Comparison of ENCODE assay signal across 1 cellular context in the genomic region with DNA sequence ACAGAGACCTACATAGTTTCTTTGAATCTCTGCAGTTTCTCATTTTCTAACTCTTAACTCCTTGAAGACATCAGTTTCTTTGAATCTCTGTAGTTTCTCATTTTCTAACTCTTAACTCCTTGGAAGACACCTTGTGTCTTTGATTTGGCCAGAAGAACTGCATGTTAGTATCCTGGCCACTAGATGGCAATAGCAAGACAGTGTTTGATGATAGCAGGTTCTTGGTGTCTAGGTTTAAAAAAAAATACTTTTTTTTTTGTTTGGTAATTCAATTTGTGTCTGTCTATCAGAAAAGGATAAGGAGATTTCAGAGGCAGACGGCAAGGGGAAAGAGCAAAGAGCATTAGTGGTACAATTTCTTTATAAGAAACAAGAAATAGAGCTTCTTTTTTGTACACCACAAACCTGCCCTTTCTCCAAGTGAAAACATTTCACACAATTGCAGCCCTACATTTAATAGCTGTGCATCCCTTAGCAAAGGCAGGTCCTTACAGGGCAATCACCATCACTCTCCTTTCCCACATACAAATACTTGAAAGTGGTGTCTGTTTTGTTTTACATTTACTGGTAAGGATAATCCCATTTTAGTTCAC.
TF ChIP-seq lines count a peak whose summit lies in the region.

No MANE protein-coding gene starts in this region.

TF ChIP-seq in HepG2, 621 proteins besides CTCF, POLR2A, EP300 and RAD21:
- TF ChIP-seq, protein P1, sequence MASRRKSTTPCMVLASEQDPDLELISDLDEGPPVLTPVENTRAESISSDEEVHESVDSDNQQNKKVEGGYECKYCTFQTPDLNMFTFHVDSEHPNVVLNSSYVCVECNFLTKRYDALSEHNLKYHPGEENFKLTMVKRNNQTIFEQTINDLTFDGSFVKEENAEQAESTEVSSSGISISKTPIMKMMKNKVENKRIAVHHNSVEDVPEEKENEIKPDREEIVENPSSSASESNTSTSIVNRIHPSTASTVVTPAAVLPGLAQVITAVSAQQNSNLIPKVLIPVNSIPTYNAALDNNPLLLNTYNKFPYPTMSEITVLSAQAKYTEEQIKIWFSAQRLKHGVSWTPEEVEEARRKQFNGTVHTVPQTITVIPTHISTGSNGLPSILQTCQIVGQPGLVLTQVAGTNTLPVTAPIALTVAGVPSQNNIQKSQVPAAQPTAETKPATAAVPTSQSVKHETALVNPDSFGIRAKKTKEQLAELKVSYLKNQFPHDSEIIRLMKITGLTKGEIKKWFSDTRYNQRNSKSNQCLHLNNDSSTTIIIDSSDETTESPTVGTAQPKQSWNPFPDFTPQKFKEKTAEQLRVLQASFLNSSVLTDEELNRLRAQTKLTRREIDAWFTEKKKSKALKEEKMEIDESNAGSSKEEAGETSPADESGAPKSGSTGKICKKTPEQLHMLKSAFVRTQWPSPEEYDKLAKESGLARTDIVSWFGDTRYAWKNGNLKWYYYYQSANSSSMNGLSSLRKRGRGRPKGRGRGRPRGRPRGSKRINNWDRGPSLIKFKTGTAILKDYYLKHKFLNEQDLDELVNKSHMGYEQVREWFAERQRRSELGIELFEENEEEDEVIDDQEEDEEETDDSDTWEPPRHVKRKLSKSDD (CRISPR knock-in tag; IDR thresholded peaks at IDR 0.05; ENCODE audit: low read depth): no peak
- TF ChIP-seq, protein P2, sequence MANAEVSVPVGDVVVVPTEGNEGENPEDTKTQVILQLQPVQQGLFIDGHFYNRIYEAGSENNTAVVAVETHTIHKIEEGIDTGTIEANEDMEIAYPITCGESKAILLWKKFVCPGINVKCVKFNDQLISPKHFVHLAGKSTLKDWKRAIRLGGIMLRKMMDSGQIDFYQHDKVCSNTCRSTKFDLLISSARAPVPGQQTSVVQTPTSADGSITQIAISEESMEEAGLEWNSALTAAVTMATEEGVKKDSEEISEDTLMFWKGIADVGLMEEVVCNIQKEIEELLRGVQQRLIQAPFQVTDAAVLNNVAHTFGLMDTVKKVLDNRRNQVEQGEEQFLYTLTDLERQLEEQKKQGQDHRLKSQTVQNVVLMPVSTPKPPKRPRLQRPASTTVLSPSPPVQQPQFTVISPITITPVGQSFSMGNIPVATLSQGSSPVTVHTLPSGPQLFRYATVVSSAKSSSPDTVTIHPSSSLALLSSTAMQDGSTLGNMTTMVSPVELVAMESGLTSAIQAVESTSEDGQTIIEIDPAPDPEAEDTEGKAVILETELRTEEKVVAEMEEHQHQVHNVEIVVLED (CRISPR knock-in tag; IDR thresholded peaks at IDR 0.05; ENCODE audit: borderline replicate concordance): no peak
- TF ChIP-seq, protein P3, sequence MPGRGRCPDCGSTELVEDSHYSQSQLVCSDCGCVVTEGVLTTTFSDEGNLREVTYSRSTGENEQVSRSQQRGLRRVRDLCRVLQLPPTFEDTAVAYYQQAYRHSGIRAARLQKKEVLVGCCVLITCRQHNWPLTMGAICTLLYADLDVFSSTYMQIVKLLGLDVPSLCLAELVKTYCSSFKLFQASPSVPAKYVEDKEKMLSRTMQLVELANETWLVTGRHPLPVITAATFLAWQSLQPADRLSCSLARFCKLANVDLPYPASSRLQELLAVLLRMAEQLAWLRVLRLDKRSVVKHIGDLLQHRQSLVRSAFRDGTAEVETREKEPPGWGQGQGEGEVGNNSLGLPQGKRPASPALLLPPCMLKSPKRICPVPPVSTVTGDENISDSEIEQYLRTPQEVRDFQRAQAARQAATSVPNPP (CRISPR knock-in tag; IDR thresholded peaks at IDR 0.05): no peak
- TF ChIP-seq NR2C2 (CRISPR knock-in tag; IDR thresholded peaks at IDR 0.05; ENCODE audit: borderline replicate concordance) (no peak), RAD51 (IDR thresholded peaks at IDR 0.05; ENCODE audit: borderline replicate concordance) (no peak), ZNF180 (CRISPR knock-in tag; IDR thresholded peaks at IDR 0.05; ENCODE audit: borderline replicate concordance, low read depth) (no peak), ZNF3 (CRISPR knock-in tag; IDR thresholded peaks at IDR 0.05) (no peak), STAG1 (CRISPR knock-in tag; IDR thresholded peaks at IDR 0.05) (peak; percentile 78), PHF8 (CRISPR knock-in tag; IDR thresholded peaks at IDR 0.05) (no peak), MEIS1 (CRISPR knock-in tag; IDR thresholded peaks at IDR 0.05; ENCODE audit: borderline replicate concordance) (no peak), JUN (CRISPR knock-in tag; IDR thresholded peaks at IDR 0.05) (no peak), ZNF781 (CRISPR knock-in tag; IDR thresholded peaks at IDR 0.05; ENCODE audit: borderline replicate concordance, not compliant biosample characterization) (no peak), KMT2A (CRISPR knock-in tag; IDR thresholded peaks at IDR 0.05) (no peak), NFIC (IDR thresholded peaks at IDR 0.05; ENCODE audit: low read length) (no peak), RARG (CRISPR knock-in tag; IDR thresholded peaks at IDR 0.05; ENCODE audit: low read depth) (no peak), SMC3 (IDR thresholded peaks at IDR 0.05; ENCODE audit: low read length) (peak; percentile 69), NFATC3 (CRISPR knock-in tag; IDR thresholded peaks at IDR 0.05) (no peak), KMT2B (CRISPR knock-in tag; IDR thresholded peaks at IDR 0.05) (no peak), SIX1 (CRISPR knock-in tag; IDR thresholded peaks at IDR 0.05; ENCODE audit: borderline replicate concordance) (no peak), ZNF263 (CRISPR knock-in tag; IDR thresholded peaks at IDR 0.05) (no peak)
- TF ChIP-seq, protein P4, sequence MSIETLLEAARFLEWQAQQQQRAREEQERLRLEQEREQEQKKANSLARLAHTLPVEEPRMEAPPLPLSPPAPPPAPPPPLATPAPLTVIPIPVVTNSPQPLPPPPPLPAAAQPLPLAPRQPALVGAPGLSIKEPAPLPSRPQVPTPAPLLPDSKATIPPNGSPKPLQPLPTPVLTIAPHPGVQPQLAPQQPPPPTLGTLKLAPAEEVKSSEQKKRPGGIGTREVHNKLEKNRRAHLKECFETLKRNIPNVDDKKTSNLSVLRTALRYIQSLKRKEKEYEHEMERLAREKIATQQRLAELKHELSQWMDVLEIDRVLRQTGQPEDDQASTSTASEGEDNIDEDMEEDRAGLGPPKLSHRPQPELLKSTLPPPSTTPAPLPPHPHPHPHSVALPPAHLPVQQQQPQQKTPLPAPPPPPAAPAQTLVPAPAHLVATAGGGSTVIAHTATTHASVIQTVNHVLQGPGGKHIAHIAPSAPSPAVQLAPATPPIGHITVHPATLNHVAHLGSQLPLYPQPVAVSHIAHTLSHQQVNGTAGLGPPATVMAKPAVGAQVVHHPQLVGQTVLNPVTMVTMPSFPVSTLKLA (IDR thresholded peaks at IDR 0.05): no peak
- TF ChIP-seq, protein P5, sequence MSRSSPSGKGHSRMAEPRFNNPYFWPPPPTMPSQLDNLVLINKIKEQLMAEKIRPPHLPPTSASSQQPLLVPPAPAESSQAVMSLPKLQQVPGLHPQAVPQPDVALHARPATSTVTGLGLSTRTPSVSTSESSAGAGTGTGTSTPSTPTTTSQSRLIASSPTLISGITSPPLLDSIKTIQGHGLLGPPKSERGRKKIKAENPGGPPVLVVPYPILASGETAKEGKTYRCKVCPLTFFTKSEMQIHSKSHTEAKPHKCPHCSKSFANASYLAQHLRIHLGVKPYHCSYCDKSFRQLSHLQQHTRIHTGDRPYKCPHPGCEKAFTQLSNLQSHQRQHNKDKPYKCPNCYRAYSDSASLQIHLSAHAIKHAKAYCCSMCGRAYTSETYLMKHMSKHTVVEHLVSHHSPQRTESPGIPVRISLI (CRISPR knock-in tag; IDR thresholded peaks at IDR 0.05; ENCODE audit: borderline replicate concordance): 0 out of 2 replicates have a peak, but pooled peaks have one; percentile 9
